ENCODE assay signal across 18 cellular contexts in the genomic region with DNA sequence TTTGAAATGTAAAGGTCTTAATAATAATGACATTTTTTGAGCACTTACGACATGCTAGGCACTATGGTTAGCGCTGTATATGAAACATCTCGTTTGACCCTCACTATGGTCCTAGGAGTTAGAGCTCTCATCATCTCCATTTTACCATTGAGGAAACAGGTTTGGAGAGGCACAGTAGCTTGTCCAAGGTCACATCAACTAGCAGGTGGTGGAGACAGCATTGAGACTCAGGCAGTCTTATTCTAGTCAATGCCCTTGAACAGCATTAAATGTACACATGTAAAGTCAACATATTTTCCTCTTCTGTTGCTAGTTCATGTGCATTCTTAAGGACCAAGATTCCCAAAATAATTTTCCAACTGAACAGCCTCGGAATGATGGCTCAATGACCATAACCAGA. TPM values are rescaled to one million over a fixed set of nuclear protein-coding genes. Genes with fewer than 3 reads are reported as not detected.
DNase-seq lines count a peak whose midpoint lies in the region; ATAC-seq and TF ChIP-seq lines count a peak whose summit lies in the region.
"Had no signal": no experiment of that assay in that cellular context is flagged by ENCODE, and none has a peak within 500 bp of the region (broad histone marks: within the 10 kb centered on the region; RNA-seq: fewer than 3 reads in every experiment).

No MANE protein-coding gene starts in this region.

- H3K4me3 ChIP-seq in endodermal cell (ENCODE audit: low read length) (no peak overlapping the region), stomach (no peak overlapping the region)

- peaks cover 17% of the 10 kb centered on the region for H3K36me3 Mint-ChIP-seq in activated T-cell treated with anti-CD3 and anti-CD28 coated beads, Interleukin-2, amount 50 U/mL, for 4 hours (ENCODE audit: insufficient read depth)
- peaks cover 48% of the 10 kb centered on the region for H3K36me3 Mint-ChIP-seq in activated CD4-positive, alpha-beta memory T cell treated with anti-CD3 and anti-CD28 coated beads, Interleukin-2, amount 10 ng/mL, durations not matched to agents 7 days and 5 days (ENCODE audit: low read depth)
- H3K36me3 Mint-ChIP-seq in endodermal cell (ENCODE audit: low read depth) (peaks cover 10% of the 10 kb centered on the region), Calu3 (ENCODE audit: insufficient read depth, unreplicated experiment) (peaks cover 10% of the 10 kb centered on the region)

- intact Hi-C loops in stomach (cut with DNase I; ENCODE audit: low total_unique reads) (no loop called here), Calu3 (cut with micrococcal nuclease; ENCODE audit: unreplicated experiment) (loop anchor here (5.0 kb wide), 1 partner anchor 40 kb away; no protein-coding TSS in a partner anchor)

- no peak for TF ChIP-seq EP300 in stomach (IDR thresholded peaks at IDR 0.05)

- H3K27ac ChIP-seq in endodermal cell (ENCODE audit: low read depth, low read length) (no peak overlapping the region), stomach (peak overlapping the region; percentile 61 to 82 (median 80)), RWPE1 (no peak overlapping the region)
- H3K27ac ChIP-seq: WERI-Rb-1 had no signal

- peak overlapping the region; percentile 66 for H3K27ac Mint-ChIP-seq in activated CD4-positive, alpha-beta memory T cell treated with anti-CD3 and anti-CD28 coated beads, Interleukin-2, amount 10 ng/mL, durations not matched to agents 7 days and 5 days
- H3K27ac Mint-ChIP-seq in endodermal cell (no peak overlapping the region), Calu3 (ENCODE audit: unreplicated experiment) (no peak overlapping the region)
- H3K27ac Mint-ChIP-seq: stimulated activated naive B cell treated with anti-CD40 and anti-IgM and Interleukin-4, amounts not matched to agents 10 μg/mL and 1 μg/mL and 100 μg/mL, for 72 hours had no signal

- POLR2A ChIA-PET in activated CD4-positive, alpha-beta memory T cell treated with anti-CD3 and anti-CD28 coated beads, Interleukin-2, amount 10 ng/mL, durations not matched to agents 7 days and 5 days (lab: Charles Lee): interaction anchor here (1.6 to 9.7 kb wide), 6 partner anchors 7 to 114 kb away, joined by 5 to 168 read pairs (median 70); partner anchors contain the start of gene TASOR
- POLR2A ChIA-PET in RWPE1 (lab: Yijun Ruan, JAX; ENCODE audit: low non-redundant PET): no interaction called here

- CTCF ChIA-PET in activated CD4-positive, alpha-beta memory T cell treated with anti-CD3 and anti-CD28 coated beads, Interleukin-2, amount 10 ng/mL, durations not matched to agents 7 days and 5 days (lab: Charles Lee): interaction anchor here (2.1 to 7.9 kb wide), 7 partner anchors 7 to 200 kb away, joined by 5 to 247 read pairs (median 84); no protein-coding TSS in a partner anchor
- CTCF ChIA-PET in RWPE1 (lab: Yijun Ruan, JAX) (no interaction called here), Calu3 (lab: Charles Lee) (no interaction called here)

- H3K4me3 Mint-ChIP-seq in activated T-cell treated with anti-CD3 and anti-CD28 coated beads, Interleukin-2, amount 50 U/mL, for 4 hours: peak overlapping the region; percentile 95
- H3K4me3 Mint-ChIP-seq in activated CD4-positive, alpha-beta memory T cell treated with anti-CD3 and anti-CD28 coated beads, Interleukin-2, amount 10 ng/mL, durations not matched to agents 7 days and 5 days: peak overlapping the region; percentile 15
- H3K4me3 Mint-ChIP-seq in endodermal cell (no peak overlapping the region), Calu3 (ENCODE audit: low read depth, unreplicated experiment) (no peak overlapping the region)
- H3K4me3 Mint-ChIP-seq: dendritic cell treated with granulocyte-macrophage colony-stimulating factor and Interleukin-4, amounts not matched to agents 40 ng/mL and 50 ng/mL, for 4 days; stimulated activated naive B cell treated with anti-CD40 and anti-IgM and Interleukin-4, amounts not matched to agents 10 μg/mL and 1 μg/mL and 100 μg/mL, for 72 hours had no signal

- H3K4me1 Mint-ChIP-seq in activated T-cell treated with anti-CD3 and anti-CD28 coated beads, Interleukin-2, amount 50 U/mL, for 4 hours (ENCODE audit: low read depth): peaks cover 67% of the 10 kb centered on the region
- H3K4me1 Mint-ChIP-seq in activated CD4-positive, alpha-beta memory T cell treated with anti-CD3 and anti-CD28 coated beads, Interleukin-2, amount 10 ng/mL, durations not matched to agents 7 days and 5 days: peaks cover 70% of the 10 kb centered on the region
- peaks cover 29% of the 10 kb centered on the region for H3K4me1 Mint-ChIP-seq in endodermal cell
- peaks cover 10% of the 10 kb centered on the region for H3K4me1 Mint-ChIP-seq in Calu3 (ENCODE audit: low read depth, unreplicated experiment)

- H3K36me3 ChIP-seq in endodermal cell (ENCODE audit: control insufficient read depth, insufficient read depth, low read length) (no peaks in the 10 kb centered on the region), stomach (no peaks in the 10 kb centered on the region)
- H3K36me3 ChIP-seq: heart left ventricle, WERI-Rb-1 had no signal

- H3K9ac ChIP-seq in endodermal cell (ENCODE audit: extremely low read depth, low read length, poor library complexity, severe bottlenecking): no peak overlapping the region

- 94 to 96% methylated on average over 4 of the region's 4 CpGs for WGBS in endodermal cell (ENCODE audit: insufficient coverage in 1 of 2, insufficient read length in 1 of 2), 2 experiments
- WGBS in stomach, 5 donors: 79 to 93% (median 85%) methylated on average over 4 of the region's 4 CpGs

- H3K9me3 Mint-ChIP-seq in activated T-cell treated with anti-CD3 and anti-CD28 coated beads, Interleukin-2, amount 50 U/mL, for 4 hours: no peaks in the 10 kb centered on the region
- H3K9me3 Mint-ChIP-seq in activated CD4-positive, alpha-beta memory T cell treated with anti-CD3 and anti-CD28 coated beads, Interleukin-2, amount 10 ng/mL, durations not matched to agents 7 days and 5 days: peaks cover 2% of the 10 kb centered on the region
- H3K9me3 Mint-ChIP-seq in endodermal cell (no peaks in the 10 kb centered on the region), Calu3 (ENCODE audit: low read depth, unreplicated experiment) (no peaks in the 10 kb centered on the region)
- H3K9me3 Mint-ChIP-seq: dendritic cell treated with granulocyte-macrophage colony-stimulating factor and Interleukin-4, amounts not matched to agents 40 ng/mL and 50 ng/mL, for 4 days; stimulated activated naive B cell treated with anti-CD40 and anti-IgM and Interleukin-4, amounts not matched to agents 10 μg/mL and 1 μg/mL and 100 μg/mL, for 72 hours had no signal

- TF ChIP-seq POLR2A in stomach (IDR thresholded peaks at IDR 0.05): no peak

- H3K27me3 ChIP-seq in endodermal cell (ENCODE audit: control insufficient read depth, insufficient read depth, low read length, poor library complexity, severe bottlenecking) (no peaks in the 10 kb centered on the region), stomach (no peaks in the 10 kb centered on the region)
- H3K27me3 ChIP-seq: heart left ventricle had no signal

- H3K27me3 Mint-ChIP-seq in activated T-cell treated with anti-CD3 and anti-CD28 coated beads, Interleukin-2, amount 50 U/mL, for 4 hours (ENCODE audit: low read depth): no peaks in the 10 kb centered on the region
- H3K27me3 Mint-ChIP-seq in activated CD4-positive, alpha-beta memory T cell treated with anti-CD3 and anti-CD28 coated beads, Interleukin-2, amount 10 ng/mL, durations not matched to agents 7 days and 5 days: no peaks in the 10 kb centered on the region
- H3K27me3 Mint-ChIP-seq in endodermal cell (ENCODE audit: insufficient read depth) (peaks cover 4% of the 10 kb centered on the region), Calu3 (ENCODE audit: unreplicated experiment) (no peaks in the 10 kb centered on the region)
- H3K27me3 Mint-ChIP-seq: stimulated activated naive B cell treated with anti-CD40 and anti-IgM and Interleukin-4, amounts not matched to agents 10 μg/mL and 1 μg/mL and 100 μg/mL, for 72 hours had no signal

- H3K9me3 ChIP-seq in endodermal cell (ENCODE audit: control insufficient read depth, low read length): no peaks in the 10 kb centered on the region
- H3K9me3 ChIP-seq in stomach: no peaks in the 10 kb centered on the region
- H3K9me3 ChIP-seq: heart left ventricle had no signal

- DNase-seq in activated T-cell treated with anti-CD3 and anti-CD28 coated beads, Interleukin-2, amount 50 U/mL, for 4 hours: no peak
- DNase-seq in activated T-cell treated with anti-CD3 and anti-CD28 coated beads, Interleukin-2, amount 50 U/mL, for 1 hour: no peak
- no peak for DNase-seq in activated CD4-positive, alpha-beta memory T cell treated with anti-CD3 and anti-CD28 coated beads, Interleukin-2, amount 10 ng/mL, durations not matched to agents 7 days and 5 days
- DNase-seq in endodermal cell: peak; percentile 3
- no peak for DNase-seq in stomach
- DNase-seq in RWPE1 (ENCODE audit: low spot score): no peak
- no peak for DNase-seq in Calu3
- no peak for DNase-seq in DMS 273 treated with DMSO at 0.1 percent for 48 hours (lab: John Stamatoyannopoulos, UW)
- DNase-seq: heart left ventricle; midbrain; NCI-H1930; NCI-H524; PC-3; stimulated activated naive B cell treated with anti-CD40 and anti-IgM and Interleukin-4, amounts not matched to agents 10 μg/mL and 1 μg/mL and 100 μg/mL, for 72 hours; WERI-Rb-1 had no signal

- no TSS peak for BruUV-seq in Calu3 (replicated peaks; lab: Mats Ljungman, UMichigan)

- no peak for ATAC-seq in activated T-cell treated with anti-CD3 and anti-CD28 coated beads, Interleukin-2, amount 50 U/mL, for 4 hours
- ATAC-seq: HCT116; heart left ventricle; SK-N-SH treated with all-trans-retinoic acid at 6 μM for 48 hours; stimulated activated naive B cell treated with anti-CD40 and anti-IgM and Interleukin-4, amounts not matched to agents 10 μg/mL and 1 μg/mL and 100 μg/mL, for 72 hours had no signal

- TF ChIP-seq CTCF in endodermal cell (conservative IDR thresholded peaks at IDR 0.05) (no peak), stomach (IDR thresholded peaks at IDR 0.05) (no peak), RWPE1 (conservative IDR thresholded peaks at IDR 0.05; ENCODE audit: low read depth) (no peak), Calu3 (IDR thresholded peaks at IDR 0.05; ENCODE audit: unreplicated experiment) (no peak)

- peaks cover 5% of the 10 kb centered on the region for H3K4me1 ChIP-seq in endodermal cell (ENCODE audit: control insufficient read depth, insufficient read depth, low read length)
- H3K4me1 ChIP-seq in stomach: peaks cover 53 to 81% (median 64%) of the 10 kb centered on the region in 4 donors

RNA-seq across cellular contexts. Expression of gene ARHGEF3, which starts 4.8 kb away (rescaled TPM):
- 10 to 100 TPM; 42.4 to 53.9 (median 44.7) TPM for total RNA-seq in activated T-cell treated with anti-CD3 and anti-CD28 coated beads, Interleukin-2, amount 50 U/mL, for 4 hours
- 10 to 100 TPM; 71.3 TPM for total RNA-seq in activated CD4-positive, alpha-beta memory T cell treated with anti-CD3 and anti-CD28 coated beads, Interleukin-2, amount 10 ng/mL, durations not matched to agents 7 days and 5 days
- total RNA-seq in endodermal cell (10 to 100 TPM; 12.7 to 14.1 TPM), stomach (10 to 100 TPM in 4 of 5 donors, 1 to 10 TPM in 1; 6.2 to 23.8 (median 17.5) TPM), Calu3 (2022) (20.9 and 21.8 TPM in 2 replicates)
- 5.8 TPM for polyA plus RNA-seq in endodermal cell (2013, experiment 1 of 2)
- 5.6 TPM for polyA plus RNA-seq in endodermal cell (2013, experiment 2 of 2)
- polyA plus RNA-seq in stomach: 10 to 100 TPM in 1 of 3 donors, 1 to 10 TPM in 2; 8.2 to 12.7 (median 9.2) TPM

Comparison
In these comparisons a context has a peak if more than half of its experiments do, and no peak if none do; other contexts are left out.
1. H3K4me3 Mint-ChIP-seq: peak in activated T-cell treated with anti-CD3 and anti-CD28 coated beads, Interleukin-2, amount 50 U/mL, for 4 hours (single experiment) and activated CD4-positive, alpha-beta memory T cell treated with anti-CD3 and anti-CD28 coated beads, Interleukin-2, amount 10 ng/mL, durations not matched to agents 7 days and 5 days (single experiment); none in endodermal cell (single experiment) and Calu3 (single experiment).
2. H3K27ac ChIP-seq: peak in stomach (5 of 5); none in endodermal cell (single experiment) and RWPE1 (single experiment).